In the genomic region with DNA sequence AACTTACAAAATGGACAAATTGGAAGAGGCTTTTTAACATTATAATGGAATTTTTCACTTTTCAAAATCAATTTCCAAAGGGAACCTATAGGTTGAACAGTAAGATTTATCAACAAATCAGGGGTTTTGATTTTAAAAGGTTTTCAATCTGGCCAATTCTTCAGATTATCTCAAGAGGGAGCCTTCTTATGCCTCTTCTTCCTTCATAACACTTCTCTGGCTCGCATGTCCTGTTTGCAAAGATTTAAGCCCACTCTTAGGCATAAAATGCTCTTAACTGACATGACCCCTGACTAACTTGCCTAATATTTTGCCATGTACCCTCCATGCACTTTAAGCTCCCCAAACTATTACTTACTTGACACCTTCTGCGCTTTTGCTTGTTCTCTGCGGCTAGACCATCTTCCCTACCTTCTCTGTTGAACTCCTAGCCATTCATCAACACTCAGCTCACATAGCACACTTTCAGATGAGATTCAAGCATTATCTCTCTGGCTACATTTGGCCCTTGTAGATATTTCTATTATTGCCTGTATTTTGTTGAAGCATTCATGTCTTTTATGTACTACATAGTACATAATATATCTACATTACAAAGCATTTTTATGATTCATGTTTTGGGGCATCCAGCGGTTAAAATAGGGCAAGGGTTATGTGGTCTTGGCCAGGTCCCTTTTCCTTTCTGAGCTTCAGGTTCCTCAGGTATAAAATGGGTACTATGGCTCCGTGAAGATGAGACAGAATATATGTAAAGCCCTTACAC, we compare ENCODE assay signal across 1 cellular context.
TF ChIP-seq lines count a peak whose summit lies in the region.

No MANE protein-coding gene starts in this region.

TF ChIP-seq in GM23338, 12 proteins besides CTCF, POLR2A, EP300 and RAD21 (continued from another document):
- no peak for TF ChIP-seq ZNF462 (CRISPR knock-in tag; IDR thresholded peaks at IDR 0.05)
- no peak for TF ChIP-seq POLR2AphosphoS5 (IDR thresholded peaks at IDR 0.05; ENCODE audit: low read depth)
- TF ChIP-seq STAT1 (IDR thresholded peaks at IDR 0.05; ENCODE audit: unreplicated experiment), result no peak
